23 cellular contexts compared by ENCODE assay signal in the genomic region with DNA sequence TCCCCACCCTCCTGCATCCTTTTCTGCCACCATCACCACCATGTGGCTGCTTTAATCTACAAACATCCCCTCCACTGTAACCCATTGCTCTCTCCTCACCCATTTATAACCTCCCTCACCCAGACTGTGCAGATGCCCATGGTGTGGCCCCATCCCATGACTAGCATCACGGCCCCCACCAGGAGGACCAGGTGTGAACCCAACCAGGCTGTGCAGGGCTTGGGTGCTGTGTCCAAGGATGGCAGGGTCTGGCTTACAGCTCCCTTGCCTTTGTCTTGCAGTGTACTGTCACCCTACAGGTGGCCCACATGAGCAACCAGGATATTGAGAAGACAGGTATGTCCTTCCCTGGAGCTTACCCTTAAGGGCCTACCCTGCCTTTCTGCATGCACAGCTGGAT. TPM values are rescaled to one million over a fixed set of nuclear protein-coding genes. Genes with fewer than 3 reads are reported as not detected.
DNase-seq lines count a peak whose midpoint lies in the region; ATAC-seq, FAIRE-seq and TF ChIP-seq lines count a peak whose summit lies in the region.
"Had no signal": no experiment of that assay in that cellular context is flagged by ENCODE, and none has a peak within 500 bp of the region (broad histone marks: within the 10 kb centered on the region; RNA-seq: fewer than 3 reads in every experiment).

No MANE protein-coding gene starts in this region.

- intact Hi-C loops in natural killer cell (cut with micrococcal nuclease): no loop called here
- intact Hi-C loops in HepG2 (cut with micrococcal nuclease; ENCODE audit: unreplicated experiment): no loop called here

- H3K27ac ChIP-seq in HepG2 (ENCODE audit: extremely low read length, insufficient read depth, low read length): no peak overlapping the region
- H3K27ac ChIP-seq: BLaER1 treated with 17β-estradiol and CSF1 and Interleukin-3, amounts not matched to agents 10 nM and 100 nM had no signal

- no peak for TF ChIP-seq RAD21 in HepG2 (CRISPR knock-in tag; IDR thresholded peaks at IDR 0.05)

- TF ChIP-seq CTCF in natural killer cell (IDR thresholded peaks at IDR 0.05) (no peak), HepG2 (CRISPR knock-in tag; IDR thresholded peaks at IDR 0.05) (no peak), osteocyte (IDR thresholded peaks at IDR 0.05) (no peak)

- in situ Hi-C loops in HepG2 (cut with HindIII; ENCODE audit: extremely low pct_ligation_motif_present, low pct_unique_long_range_greater_than_20kb): no loop called here

- H3K36me3 Mint-ChIP-seq in natural killer cell treated with Interleukin-12 subunit alpha and Interleukin-12 subunit beta and Interleukin-15 and Interleukin-18, amount 100 ng/mL, for 72 hours: no peaks in the 10 kb centered on the region
- no peaks in the 10 kb centered on the region for H3K36me3 Mint-ChIP-seq in natural killer cell
- H3K36me3 Mint-ChIP-seq in osteocyte (ENCODE audit: unreplicated experiment): no peaks in the 10 kb centered on the region
- H3K36me3 Mint-ChIP-seq: CD14-positive monocyte had no signal

- no TSS peak for BruUV-seq in HepG2 (replicated peaks; lab: Mats Ljungman, UMichigan)

- H3K36me3 ChIP-seq in HepG2 (replicated peaks in 1 of 2; ENCODE audit: control insufficient read depth in 1 of 2, insufficient read depth in 2 of 2, low read length in 2 of 2): no peaks in the 10 kb centered on the region
- H3K36me3 ChIP-seq: BE2C; BLaER1 treated with 17β-estradiol and CSF1 and Interleukin-3, amounts not matched to agents 10 nM and 100 nM had no signal

- H3K9me3 ChIP-seq in HepG2 (ENCODE audit: low read length): no peaks in the 10 kb centered on the region
- H3K9me3 ChIP-seq: BE2C; BLaER1 treated with 17β-estradiol and CSF1 and Interleukin-3, amounts not matched to agents 10 nM and 100 nM had no signal

- H3K4me1 ChIP-seq in HepG2 (ENCODE audit: insufficient read depth, low read length): no peaks in the 10 kb centered on the region
- H3K4me1 ChIP-seq: BE2C had no signal

- peak; percentile 46 for FAIRE-seq in HTR-8/SVneo (lab: Jason Lieb, UNC)
- no peak for FAIRE-seq in HepG2 (lab: Jason Lieb, UNC)
- FAIRE-seq: D721Med, GM12878, GM19239 had no signal

- no peak overlapping the region for H3K9ac ChIP-seq in HepG2 (ENCODE audit: insufficient read depth, low read depth, low read length)
- H3K9ac ChIP-seq: BLaER1 treated with 17β-estradiol and CSF1 and Interleukin-3, amounts not matched to agents 10 nM and 100 nM had no signal

- peaks cover 0 to 5% of the 10 kb centered on the region in 2 donors for H3K27me3 Mint-ChIP-seq in natural killer cell treated with Interleukin-12 subunit alpha and Interleukin-12 subunit beta and Interleukin-15 and Interleukin-18, amount 100 ng/mL, for 72 hours
- H3K27me3 Mint-ChIP-seq in natural killer cell (ENCODE audit: low read depth in 2 of 2): peaks cover 0 to 6% of the 10 kb centered on the region in 2 donors
- peaks cover 4% of the 10 kb centered on the region for H3K27me3 Mint-ChIP-seq in osteocyte (ENCODE audit: unreplicated experiment)
- H3K27me3 Mint-ChIP-seq: CD8-positive, alpha-beta memory T cell had no signal

- POLR2A ChIA-PET in HepG2 (lab: Yijun Ruan, JAX): no interaction called here

- H3K4me2 ChIP-seq in HepG2 (ENCODE audit: low read depth, low read length): no peak overlapping the region
- H3K4me2 ChIP-seq: BLaER1 treated with 17β-estradiol and CSF1 and Interleukin-3, amounts not matched to agents 10 nM and 100 nM; GM23338 had no signal

- peak in 1 of 2 donors; percentile 17 for ATAC-seq in natural killer cell treated with Interleukin-12 subunit alpha and Interleukin-12 subunit beta and Interleukin-15 and Interleukin-18, amount 100 ng/mL, for 72 hours
- ATAC-seq in natural killer cell: no peak
- peak; percentile 19; the same call in 2 of the 3 replicates for ATAC-seq in HepG2
- ATAC-seq: GM12878, GM23338, HCT116 had no signal

- H3K27me3 ChIP-seq in HepG2 (ENCODE audit: control insufficient read depth in 1 of 2, insufficient read depth in 2 of 2, low read length in 2 of 2): peaks cover 0 to 36% of the 10 kb centered on the region in 2 experiments; a peak in 4 of 5 replicates
- H3K27me3 ChIP-seq: BE2C; BLaER1 treated with 17β-estradiol and CSF1 and Interleukin-3, amounts not matched to agents 10 nM and 100 nM had no signal

- H3K4me1 Mint-ChIP-seq in natural killer cell treated with Interleukin-12 subunit alpha and Interleukin-12 subunit beta and Interleukin-15 and Interleukin-18, amount 100 ng/mL, for 72 hours (ENCODE audit: low read depth in 2 of 2): no peaks in the 10 kb centered on the region
- H3K4me1 Mint-ChIP-seq in natural killer cell (no peaks in the 10 kb centered on the region), osteocyte (ENCODE audit: unreplicated experiment) (no peaks in the 10 kb centered on the region)
- H3K4me1 Mint-ChIP-seq: CD8-positive, alpha-beta memory T cell; GM23338; H9 had no signal

- no peak for TF ChIP-seq POLR2A in HepG2 (IDR thresholded peaks at IDR 0.05; ENCODE audit: insufficient read depth in 1 of 2, low read depth in 2 of 2, low read length in 2 of 2)

- TF ChIP-seq EP300 in HepG2 (IDR thresholded peaks at IDR 0.05; ENCODE audit: low read depth in 2 of 2, low read length in 2 of 2): no peak
- no peak for TF ChIP-seq EP300 in HepG2 (CRISPR knock-in tag; IDR thresholded peaks at IDR 0.05; ENCODE audit: borderline replicate concordance)

- no peak overlapping the region for H3K27ac Mint-ChIP-seq in natural killer cell treated with Interleukin-12 subunit alpha and Interleukin-12 subunit beta and Interleukin-15 and Interleukin-18, amount 100 ng/mL, for 72 hours
- H3K27ac Mint-ChIP-seq in natural killer cell: no peak overlapping the region
- no peak overlapping the region for H3K27ac Mint-ChIP-seq in osteocyte (ENCODE audit: unreplicated experiment)
- H3K27ac Mint-ChIP-seq: CD14-positive monocyte; CD4-positive, alpha-beta T cell; GM23338; H9 had no signal

- DNase-seq in natural killer cell treated with Interleukin-12 subunit alpha and Interleukin-12 subunit beta and Interleukin-15 and Interleukin-18, amount 100 ng/mL, for 72 hours (ENCODE audit: low spot score): peak; percentile 44
- DNase-seq in natural killer cell (no peak), HTR-8/SVneo (ENCODE audit: insufficient read length, low spot score) (no peak), HepG2 (ENCODE audit: low spot score) (no peak), osteocyte (ENCODE audit: extremely low spot score, unreplicated experiment) (no peak), putamen (ENCODE audit: low spot score) (no peak)
- DNase-seq: AML-193; BE2C; CD4-positive, alpha-beta T cell; CD8-positive, alpha-beta memory T cell; DMS 273 treated with DMSO at 0.1 percent for 48 hours; DMS79; EL; GDM1; H9 had no signal

- H3K4me3 Mint-ChIP-seq in natural killer cell treated with Interleukin-12 subunit alpha and Interleukin-12 subunit beta and Interleukin-15 and Interleukin-18, amount 100 ng/mL, for 72 hours: no peak overlapping the region
- no peak overlapping the region for H3K4me3 Mint-ChIP-seq in natural killer cell
- H3K4me3 Mint-ChIP-seq in osteocyte (ENCODE audit: unreplicated experiment): no peak overlapping the region
- H3K4me3 Mint-ChIP-seq: CD14-positive monocyte; CD4-positive, alpha-beta T cell; CD8-positive, alpha-beta memory T cell; GM23338; H9 had no signal

- H4K20me1 ChIP-seq in HepG2 (ENCODE audit: insufficient read depth, low read length): no peaks in the 10 kb centered on the region
- H4K20me1 ChIP-seq: BLaER1 treated with 17β-estradiol and CSF1 and Interleukin-3, amounts not matched to agents 10 nM and 100 nM had no signal

- no peaks in the 10 kb centered on the region for H3K9me3 Mint-ChIP-seq in natural killer cell treated with Interleukin-12 subunit alpha and Interleukin-12 subunit beta and Interleukin-15 and Interleukin-18, amount 100 ng/mL, for 72 hours
- H3K9me3 Mint-ChIP-seq in natural killer cell (no peaks in the 10 kb centered on the region), osteocyte (ENCODE audit: unreplicated experiment) (no peaks in the 10 kb centered on the region)
- H3K9me3 Mint-ChIP-seq: CD4-positive, alpha-beta T cell; CD8-positive, alpha-beta memory T cell; GM23338; H9 had no signal

- CTCF ChIA-PET in HepG2 (lab: Yijun Ruan, JAX; ENCODE audit: low intra/inter-chr PET ratio, low total read pairs): no interaction called here

- no peak overlapping the region for H2AFZ ChIP-seq in HepG2 (ENCODE audit: low read length)
- H2AFZ ChIP-seq: GM23338 had no signal

- 60% methylated on average over 1 of the region's 1 CpG for WGBS in HepG2 (ENCODE audit: low lambda C conversion rate)

- no peak overlapping the region for H3K4me3 ChIP-seq in HepG2 (replicated peaks in 1 of 3; ENCODE audit: insufficient read depth in 1 of 3, low read depth in 2 of 3, low read length in 3 of 3)
- H3K4me3 ChIP-seq: BLaER1 treated with 17β-estradiol and CSF1 and Interleukin-3, amounts not matched to agents 10 nM and 100 nM; GM12878; GM23338 had no signal

- no peaks in the 10 kb centered on the region for H3K79me2 ChIP-seq in HepG2 (ENCODE audit: insufficient read depth, low read length)

RNA-seq across cellular contexts. Expression of a gene that starts 6.8 kb away (rescaled TPM):
- total RNA-seq in natural killer cell treated with Interleukin-12 subunit alpha and Interleukin-12 subunit beta and Interleukin-15 and Interleukin-18, amount 100 ng/mL, for 72 hours: not detected
- total RNA-seq in natural killer cell (not detected), HepG2 (2016; rRNA removed; fragmentation: Illumina TruSeq; extraction: Trizol) (0.02 TPM in 1 of 2 replicates, not detected in the other), osteocyte (0.13 TPM in 1 of 2 replicates, not detected in the other)
- total RNA-seq in HepG2 (2016; cell fraction: cytosol; rRNA removed; fragmentation: Illumina TruSeq; extraction: Trizol; ENCODE audit: low read depth): not detected in 2 replicates
- 0.02 TPM in 1 of 2 replicates, not detected in the other for total RNA-seq in HepG2 (2016; cell fraction: insoluble cytoplasmic fraction; rRNA removed; fragmentation: Illumina TruSeq; extraction: Trizol)
- total RNA-seq in HepG2 (2016; cell fraction: membrane; rRNA removed; fragmentation: Illumina TruSeq; extraction: Trizol): 0.03 TPM in 1 of 2 replicates, not detected in the other
- total RNA-seq in HepG2 (2016; cell fraction: nucleus; rRNA removed; fragmentation: Illumina TruSeq; extraction: Trizol): 0.12 and 0.16 TPM in 2 replicates
- polyA plus RNA-seq in HepG2 (2011; rRNA removed): 0.08 and 0.22 TPM in 2 replicates
- 0.01 and 0.03 TPM in 2 replicates for polyA plus RNA-seq in HepG2 (2011; cell fraction: cytosol; rRNA removed)
- polyA plus RNA-seq in HepG2 (2011; cell fraction: nucleus; rRNA removed): 1.2 and 1.4 TPM in 2 replicates
- 0.09 and 0.15 TPM in 2 replicates for polyA plus RNA-seq in HepG2 (2012)
- not detected in 2 replicates for polyA plus RNA-seq in HepG2 (2016; cell fraction: cytosol; fragmentation: Illumina TruSeq; extraction: Trizol; ENCODE audit: low read depth)
- not detected in 2 replicates for polyA plus RNA-seq in HepG2 (2016; cell fraction: insoluble cytoplasmic fraction; fragmentation: Illumina TruSeq; extraction: Trizol; ENCODE audit: low read depth)
- polyA plus RNA-seq in HepG2 (2016; cell fraction: membrane; fragmentation: Illumina TruSeq; extraction: Trizol; ENCODE audit: low read depth): not detected in 2 replicates
- 0.12 and 0.25 TPM in 2 replicates for polyA plus RNA-seq in HepG2 (2016; cell fraction: nucleus; fragmentation: Illumina TruSeq; extraction: Trizol; ENCODE audit: insufficient read depth, low read depth)
- 0.07 and 0.16 TPM in 2 replicates for polyA minus RNA-seq in HepG2 (2011; rRNA and poly(A)+ RNA removed; ENCODE audit: low replicate concordance)
- polyA minus RNA-seq in HepG2 (2011; cell fraction: cytosol; rRNA and poly(A)+ RNA removed): not detected in 2 replicates
- polyA minus RNA-seq in HepG2 (2011; cell fraction: nucleus; rRNA and poly(A)+ RNA removed): 0.25 and 0.26 TPM in 2 replicates
- total RNA-seq: CD4-positive, alpha-beta T cell; CD8-positive, alpha-beta memory T cell; GM12878; H4 had no signal
- polyA plus RNA-seq: CD14-positive monocyte; CD8-positive, alpha-beta memory T cell; GM12878 had no signal

RNA-seq across cellular contexts. Expression of a gene that starts 11.2 kb away (rescaled TPM):
- 10 to 100 TPM; 62.3 to 95.6 TPM for total RNA-seq in natural killer cell treated with Interleukin-12 subunit alpha and Interleukin-12 subunit beta and Interleukin-15 and Interleukin-18, amount 100 ng/mL, for 72 hours
- total RNA-seq in natural killer cell: 10 to 100 TPM; 73.9 to 98.0 (median 83.5) TPM
- 37.3 and 43.9 TPM in 2 replicates for total RNA-seq in HepG2 (2016; rRNA removed; fragmentation: Illumina TruSeq; extraction: Trizol)
- total RNA-seq in HepG2 (2016; cell fraction: cytosol; rRNA removed; fragmentation: Illumina TruSeq; extraction: Trizol; ENCODE audit: low read depth): 7.8 and 8.3 TPM in 2 replicates
- 35.6 and 36.6 TPM in 2 replicates for total RNA-seq in HepG2 (2016; cell fraction: insoluble cytoplasmic fraction; rRNA removed; fragmentation: Illumina TruSeq; extraction: Trizol)
- total RNA-seq in HepG2 (2016; cell fraction: membrane; rRNA removed; fragmentation: Illumina TruSeq; extraction: Trizol): 26.4 and 26.5 TPM in 2 replicates
- total RNA-seq in HepG2 (2016; cell fraction: nucleus; rRNA removed; fragmentation: Illumina TruSeq; extraction: Trizol): 40.0 and 44.1 TPM in 2 replicates
- polyA plus RNA-seq in HepG2 (2011; rRNA removed): 20.8 and 28.2 TPM in 2 replicates
- polyA plus RNA-seq in HepG2 (2011; cell fraction: cytosol; rRNA removed): 17.0 and 17.8 TPM in 2 replicates
- 63.0 and 65.8 TPM in 2 replicates for polyA plus RNA-seq in HepG2 (2011; cell fraction: nucleus; rRNA removed)
- 28.9 and 35.1 TPM in 2 replicates for polyA plus RNA-seq in HepG2 (2012)
- polyA plus RNA-seq in HepG2 (2016; cell fraction: cytosol; fragmentation: Illumina TruSeq; extraction: Trizol; ENCODE audit: low read depth): 3.4 TPM in 2 replicates
- 26.9 and 34.3 TPM in 2 replicates for polyA plus RNA-seq in HepG2 (2016; cell fraction: insoluble cytoplasmic fraction; fragmentation: Illumina TruSeq; extraction: Trizol; ENCODE audit: low read depth)
- polyA plus RNA-seq in HepG2 (2016; cell fraction: membrane; fragmentation: Illumina TruSeq; extraction: Trizol; ENCODE audit: low read depth): 12.0 and 12.5 TPM in 2 replicates
- 50.8 and 58.3 TPM in 2 replicates for polyA plus RNA-seq in HepG2 (2016; cell fraction: nucleus; fragmentation: Illumina TruSeq; extraction: Trizol; ENCODE audit: insufficient read depth, low read depth)
- 85.2 and 180 TPM in 2 replicates for polyA minus RNA-seq in HepG2 (2011; rRNA and poly(A)+ RNA removed; ENCODE audit: low replicate concordance)
- polyA minus RNA-seq in HepG2 (2011; cell fraction: cytosol; rRNA and poly(A)+ RNA removed): 19.0 and 20.2 TPM in 2 replicates
- 73.1 and 81.1 TPM in 2 replicates for polyA minus RNA-seq in HepG2 (2011; cell fraction: nucleus; rRNA and poly(A)+ RNA removed)
- total RNA-seq in osteocyte: 44.2 and 45.8 TPM in 2 replicates
